ENCODE assay signal across 8 cellular contexts in genomic region chr2:99154643-99155536, GRCh38. TPM values are rescaled to one million over a fixed set of nuclear protein-coding genes. Genes with fewer than 3 reads are reported as not detected.
DNase-seq lines count a peak whose midpoint lies in the region; ATAC-seq and TF ChIP-seq lines count a peak whose summit lies in the region.

Gene LIPT1, plus strand, starts transcription at chr2:99154967. Its CDS starts 6,991 bp downstream, at chr2:99161958.
Gene TSGA10, minus strand, starts transcription at chr2:99154942. Its CDS starts 45,503 bp downstream, at chr2:99109439.

- DNase-seq in DMS79 (lab: John Stamatoyannopoulos, UW) (peak; percentile 79), PC-3 (peak; percentile 89), esophagus muscularis mucosa (ENCODE audit: extremely low spot score) (peak; percentile 97)
- peak; percentile 92 for DNase-seq in Jurkat, Clone E6-1 (ENCODE audit: low read depth, low spot score)
- DNase-seq in activated T-cell treated with anti-CD3 and anti-CD28 coated beads, Interleukin-2, amount 50 U/mL, for 48 hours: peak; percentile 94
- DNase-seq in stimulated activated CD8-positive, alpha-beta memory T cell treated with anti-CD3 and anti-CD28 coated beads, Interleukin-7, amount 100 ng/mL, for 4 hours (ENCODE audit: low read depth in 2 of 2): peak; percentile 88 to 93

- CTCF ChIA-PET in PC-3 (lab: Charles Lee): interaction anchor here (1.4 kb wide), 1 partner anchor 13 kb away, joined by 9 read pairs; the partner anchor contains the start of gene C2orf15

- H3K9me3 ChIP-seq in PC-3 (ENCODE audit: low read length): no peaks in the 10 kb centered on the region
- H3K9me3 ChIP-seq in esophagus muscularis mucosa: no peaks in the 10 kb centered on the region
- H3K9me3 ChIP-seq in muscle layer of duodenum (ENCODE audit: control insufficient read depth in 1 of 2, low read length in 2 of 2): no peaks in the 10 kb centered on the region

- peak; percentile 95 for ATAC-seq in GM21717 (IDR thresholded peaks at IDR 0.05; ENCODE audit: unreplicated experiment)
- peak; percentile 90 for ATAC-seq in PC-3

- H3K4me2 ChIP-seq in PC-3 (ENCODE audit: low read length): peak within 1 kb of the TSS; percentile 85

- no peaks in the 10 kb centered on the region for H3F3A ChIP-seq in PC-3 (ENCODE audit: low read length, unreplicated experiment)

- POLR2A ChIA-PET in PC-3 (lab: Charles Lee; ENCODE audit: unreplicated experiment): interaction anchor here (1.0 kb wide), 1 partner anchor 14 kb away, joined by 3 read pairs; the partner anchor contains the start of gene C2orf15

- WGBS in esophagus muscularis mucosa: under 1% methylated on average over 40 of the region's 70 CpGs

- H2AFZ ChIP-seq in PC-3 (ENCODE audit: low read length): peak within 1 kb of the TSS; percentile 92

- BruUV-seq in PC-3 (replicated peaks; lab: Mats Ljungman, UMichigan): TSS peak; percentile 78

- TF ChIP-seq CTCF in PC-3 (conservative IDR thresholded peaks at IDR 0.05; ENCODE audit: low read depth, low read length) (peak; percentile 43; the same call in 1 of the 2 replicates), esophagus muscularis mucosa (IDR thresholded peaks at IDR 0.05) (peak in 1 of 3 experiments; percentile 9)

- H3K9me2 ChIP-seq in PC-3 (replicated peaks; ENCODE audit: low read length): no peaks in the 10 kb centered on the region

- H4K20me1 ChIP-seq in PC-3 (ENCODE audit: low read length): no peaks in the 10 kb centered on the region

- peak within 1 kb of the TSS; percentile 89 for H3K4me3 ChIP-seq in Jurkat, Clone E6-1 (ENCODE audit: low read length)
- H3K4me3 ChIP-seq in PC-3 (ENCODE audit: low read length): peak within 1 kb of the TSS; percentile 92
- H3K4me3 ChIP-seq in esophagus muscularis mucosa: peak within 1 kb of the TSS; percentile 65 to 75 (median 70)
- peak within 1 kb of the TSS; percentile 76 to 87 for H3K4me3 ChIP-seq in muscle layer of duodenum (ENCODE audit: low read depth in 1 of 2, low read length in 2 of 2)

- no peaks in the 10 kb centered on the region for H3K27me3 ChIP-seq in PC-3 (ENCODE audit: low read length)
- no peaks in the 10 kb centered on the region for H3K27me3 ChIP-seq in esophagus muscularis mucosa
- no peaks in the 10 kb centered on the region for H3K27me3 ChIP-seq in muscle layer of duodenum (ENCODE audit: low read depth, low read length)

- H3K4me1 ChIP-seq in PC-3 (ENCODE audit: insufficient read depth, low read length) (peaks cover 30% of the 10 kb centered on the region), esophagus muscularis mucosa (peaks cover 10 to 23% (median 20%) of the 10 kb centered on the region in 4 donors), muscle layer of duodenum (ENCODE audit: control insufficient read depth in 1 of 2, insufficient read depth in 2 of 2, low read length in 2 of 2) (peaks cover 7 to 11% of the 10 kb centered on the region in 2 donors)

- peak within 1 kb of the TSS; percentile 75 for H3K27ac ChIP-seq in PC-3 (ENCODE audit: low read length)
- H3K27ac ChIP-seq in esophagus muscularis mucosa (replicated peaks in 1 of 4): peak within 1 kb of the TSS; percentile 83 to 90 (median 86)
- H3K27ac ChIP-seq in muscle layer of duodenum (ENCODE audit: low read length): peak within 1 kb of the TSS; percentile 90

- peaks cover 25% of the 10 kb centered on the region for H3K79me2 ChIP-seq in PC-3 (ENCODE audit: low read length)

- peak within 1 kb of the TSS; percentile 92 for H3K9ac ChIP-seq in PC-3 (ENCODE audit: low read length)

- intact Hi-C loops in PC-3 (cut with micrococcal nuclease): loop anchor here (1.0 to 10.0 kb wide), 4 partner anchors 14 to 182 kb away; partner anchors contain the start of genes C2orf15, EIF5B, MITD1 and MRPL30
- intact Hi-C loops in esophagus muscularis mucosa (cut with DNase I): loop anchor here (10.0 kb wide), 1 partner anchor 180 kb away; the partner anchor contains the start of genes EIF5B and TXNDC9

- TF ChIP-seq POLR2A in esophagus muscularis mucosa (IDR thresholded peaks at IDR 0.05; ENCODE audit: low read depth): peak; percentile 85

- 0 out of 2 replicates have a peak, but pooled peaks cover 2% of the 10 kb centered on the region for H3K36me3 ChIP-seq in PC-3 (ENCODE audit: low read depth, low read length)
- peaks cover 0 to 30% (median 14%) of the 10 kb centered on the region in 4 donors for H3K36me3 ChIP-seq in esophagus muscularis mucosa
- peaks cover 5 to 14% of the 10 kb centered on the region in 2 donors for H3K36me3 ChIP-seq in muscle layer of duodenum (ENCODE audit: control insufficient read depth in 1 of 2, insufficient read depth in 2 of 2, low read length in 2 of 2)

- TF ChIP-seq EP300 in esophagus muscularis mucosa (IDR thresholded peaks at IDR 0.05): peak; percentile 62

RNA-seq across cellular contexts. Expression of gene LIPT1, which starts in this region (rescaled TPM):
- polyA plus RNA-seq in Jurkat, Clone E6-1 (2012; ENCODE audit: insufficient read depth, insufficient read length): 9.0 TPM
- total RNA-seq in PC-3 (2014; rRNA removed) (6.7 and 8.7 TPM in 2 replicates), esophagus muscularis mucosa (1 to 10 TPM; 4.2 to 6.4 (median 5.4) TPM)

RNA-seq across cellular contexts. Expression of gene TSGA10, which starts in this region (rescaled TPM):
- polyA plus RNA-seq in Jurkat, Clone E6-1 (2012; ENCODE audit: insufficient read depth, insufficient read length): 8.4 TPM
- total RNA-seq in PC-3 (2014; rRNA removed) (3.6 and 8.9 TPM in 2 replicates), esophagus muscularis mucosa (1 to 10 TPM; 1.1 to 4.4 (median 2.0) TPM)

Comparison
In these comparisons a context has a peak if more than half of its experiments do, and no peak if none do; other contexts are left out.
1. Peak in every context shown above with its lines: DNase-seq, ATAC-seq, H3K4me3 ChIP-seq and H3K27ac ChIP-seq.